ENCODE assay signal across 28 cellular contexts in genomic region chr6:148082044-148082443, GRCh38.
"Had no signal": no experiment of that assay in that cellular context is flagged by ENCODE, and none has a peak within 500 bp of the region (broad histone marks: within the 10 kb centered on the region; RNA-seq: fewer than 3 reads in every experiment).

No MANE protein-coding gene starts in this region.

- H3K27ac ChIP-seq: brain microvascular endothelial cell, cardiac muscle cell had no signal

- ATAC-seq: activated CD8-positive, alpha-beta memory T cell treated with anti-CD3 and anti-CD28 coated beads, Interleukin-2, amount 10 ng/mL, durations not matched to agents 7 days and 5 days; activated naive CD4-positive, alpha-beta T cell treated with anti-CD3 and anti-CD28 coated beads, Interleukin-2, amount 50 U/mL, for 72 hours; activated naive CD8-positive, alpha-beta T cell treated with anti-CD3 and anti-CD28 coated beads, Interleukin-2, amount 50 U/mL, for 24 hours; Panc1; Right ventricle myocardium inferior; T-helper 17 cell; WTC11 had no signal

- H3K4me3 ChIP-seq: cardiac muscle cell, MG63 had no signal

- DNase-seq: activated CD4-positive, alpha-beta T cell treated with anti-CD3 and anti-CD28 coated beads for 48 hours; activated CD4-positive, alpha-beta T cell treated with anti-CD3 and anti-CD28 coated beads, Interleukin-2, amount 50 U/mL, for 4 hours; activated CD4-positive, CD25-positive, alpha-beta regulatory T cell treated with anti-CD3 and anti-CD28 coated beads, Interleukin-2, amount 50 U/mL, for 72 hours; activated CD8-positive, alpha-beta memory T cell treated with anti-CD3 and anti-CD28 coated beads, Interleukin-2, amount 10 ng/mL, durations not matched to agents 7 days and 5 days; activated effector memory CD4-positive, alpha-beta T cell treated with Interleukin-2 at 50 U/mL for 16 hours; activated naive CD4-positive, alpha-beta T cell; activated naive CD8-positive, alpha-beta T cell treated with anti-CD3 and anti-CD28 coated beads, Interleukin-2, amount 50 U/mL, for 24 hours; activated T-cell treated with anti-CD3 and anti-CD28 coated beads, Interleukin-2, amount 50 U/mL, for 24 hours; amygdala; brain microvascular endothelial cell; MV-4-11; NCI-H1105; NCI-H1436; NCI-H187; NCI-H2081; NCI-H510A treated with DMSO at 0.1 percent for 48 hours; NCI-H69; NK-92 treated with Interleukin-12 subunit alpha and Interleukin-12 subunit beta, amount 100 ng/mL, for 24 hours; OCI-M1; RPMI8226; T-helper 17 cell; T-helper 9 cell had no signal

- H3K27me3 ChIP-seq: brain microvascular endothelial cell, cardiac muscle cell, MG63 had no signal

- H3K9me3 ChIP-seq: MG63 had no signal

- H3K36me3 ChIP-seq: brain microvascular endothelial cell, cardiac muscle cell, MG63 had no signal
